Comparison of ENCODE assay signal across 1 cellular context in the genomic region with DNA sequence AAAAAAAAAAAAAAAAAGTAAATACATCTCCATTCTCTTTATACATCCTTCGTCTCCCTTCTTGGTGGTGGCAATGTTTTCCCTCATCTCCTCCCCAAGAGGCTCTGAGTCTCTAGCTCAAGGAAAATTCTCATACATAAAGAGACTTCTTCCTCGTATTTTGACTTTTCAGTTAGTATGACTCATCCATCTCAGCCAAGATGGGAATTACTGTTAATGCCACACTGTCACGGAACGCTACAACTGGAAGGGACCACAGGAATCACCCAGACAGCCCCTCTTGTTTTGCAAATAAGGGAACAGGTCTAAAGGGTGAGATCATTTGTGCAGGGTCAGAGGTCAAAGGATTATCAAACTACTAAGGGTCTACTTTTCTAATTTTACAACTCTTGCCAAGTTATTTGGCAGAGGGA.
TF ChIP-seq lines count a peak whose summit lies in the region.

No MANE protein-coding gene starts in this region.

TF ChIP-seq in HEK293, 187 proteins besides CTCF, POLR2A, EP300 and RAD21 (continued from another document and continues in another):
- no peak for TF ChIP-seq ZNF513 (tag by site-specific recombination; IDR thresholded peaks at IDR 0.05)
- TF ChIP-seq ZNF121 (tag by site-specific recombination; IDR thresholded peaks at IDR 0.05): no peak
- no peak for TF ChIP-seq ZBTB21 (tag by site-specific recombination; IDR thresholded peaks at IDR 0.05)
- no peak for TF ChIP-seq ZNF529 (tag by site-specific recombination; IDR thresholded peaks at IDR 0.05; ENCODE audit: insufficient replicate concordance)
- TF ChIP-seq ZNF341 (tag by site-specific recombination; IDR thresholded peaks at IDR 0.05; ENCODE audit: low read depth): no peak
- TF ChIP-seq FEZF1 (tag by site-specific recombination; IDR thresholded peaks at IDR 0.05): no peak
- no peak for TF ChIP-seq ZNF776 (tag by site-specific recombination; IDR thresholded peaks at IDR 0.05; ENCODE audit: borderline replicate concordance)
- no peak for TF ChIP-seq ZNF792 (tag by site-specific recombination; IDR thresholded peaks at IDR 0.05)
- no peak for TF ChIP-seq ZNF311 (tag by site-specific recombination; IDR thresholded peaks at IDR 0.05; ENCODE audit: borderline replicate concordance)
- no peak for TF ChIP-seq ZNF558 (tag by site-specific recombination; IDR thresholded peaks at IDR 0.05)
- no peak for TF ChIP-seq ZNF530 (tag by site-specific recombination; IDR thresholded peaks at IDR 0.05; ENCODE audit: low read depth)
- no peak for TF ChIP-seq KLF8 (tag by site-specific recombination; IDR thresholded peaks at IDR 0.05)
- no peak for TF ChIP-seq ZFP41 (tag by site-specific recombination; IDR thresholded peaks at IDR 0.05; ENCODE audit: borderline replicate concordance)
- TF ChIP-seq ZNF624 (tag by site-specific recombination; IDR thresholded peaks at IDR 0.05): no peak
- TF ChIP-seq ZNF701 (tag by site-specific recombination; IDR thresholded peaks at IDR 0.05): no peak
- TF ChIP-seq, protein P1, sequence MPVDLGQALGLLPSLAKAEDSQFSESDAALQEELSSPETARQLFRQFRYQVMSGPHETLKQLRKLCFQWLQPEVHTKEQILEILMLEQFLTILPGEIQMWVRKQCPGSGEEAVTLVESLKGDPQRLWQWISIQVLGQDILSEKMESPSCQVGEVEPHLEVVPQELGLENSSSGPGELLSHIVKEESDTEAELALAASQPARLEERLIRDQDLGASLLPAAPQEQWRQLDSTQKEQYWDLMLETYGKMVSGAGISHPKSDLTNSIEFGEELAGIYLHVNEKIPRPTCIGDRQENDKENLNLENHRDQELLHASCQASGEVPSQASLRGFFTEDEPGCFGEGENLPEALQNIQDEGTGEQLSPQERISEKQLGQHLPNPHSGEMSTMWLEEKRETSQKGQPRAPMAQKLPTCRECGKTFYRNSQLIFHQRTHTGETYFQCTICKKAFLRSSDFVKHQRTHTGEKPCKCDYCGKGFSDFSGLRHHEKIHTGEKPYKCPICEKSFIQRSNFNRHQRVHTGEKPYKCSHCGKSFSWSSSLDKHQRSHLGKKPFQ (tag by site-specific recombination; IDR thresholded peaks at IDR 0.05): no peak
- no peak for TF ChIP-seq SETDB1 (IDR thresholded peaks at IDR 0.05; ENCODE audit: insufficient read length, low read length)
- TF ChIP-seq, protein P2, sequence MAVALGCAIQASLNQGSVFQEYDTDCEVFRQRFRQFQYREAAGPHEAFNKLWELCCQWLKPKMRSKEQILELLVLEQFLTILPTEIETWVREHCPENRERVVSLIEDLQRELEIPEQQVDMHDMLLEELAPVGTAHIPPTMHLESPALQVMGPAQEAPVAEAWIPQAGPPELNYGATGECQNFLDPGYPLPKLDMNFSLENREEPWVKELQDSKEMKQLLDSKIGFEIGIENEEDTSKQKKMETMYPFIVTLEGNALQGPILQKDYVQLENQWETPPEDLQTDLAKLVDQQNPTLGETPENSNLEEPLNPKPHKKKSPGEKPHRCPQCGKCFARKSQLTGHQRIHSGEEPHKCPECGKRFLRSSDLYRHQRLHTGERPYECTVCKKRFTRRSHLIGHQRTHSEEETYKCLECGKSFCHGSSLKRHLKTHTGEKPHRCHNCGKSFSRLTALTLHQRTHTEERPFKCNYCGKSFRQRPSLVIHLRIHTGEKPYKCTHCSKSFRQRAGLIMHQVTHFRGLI (tag by site-specific recombination; IDR thresholded peaks at IDR 0.05): no peak
- TF ChIP-seq, protein P3, sequence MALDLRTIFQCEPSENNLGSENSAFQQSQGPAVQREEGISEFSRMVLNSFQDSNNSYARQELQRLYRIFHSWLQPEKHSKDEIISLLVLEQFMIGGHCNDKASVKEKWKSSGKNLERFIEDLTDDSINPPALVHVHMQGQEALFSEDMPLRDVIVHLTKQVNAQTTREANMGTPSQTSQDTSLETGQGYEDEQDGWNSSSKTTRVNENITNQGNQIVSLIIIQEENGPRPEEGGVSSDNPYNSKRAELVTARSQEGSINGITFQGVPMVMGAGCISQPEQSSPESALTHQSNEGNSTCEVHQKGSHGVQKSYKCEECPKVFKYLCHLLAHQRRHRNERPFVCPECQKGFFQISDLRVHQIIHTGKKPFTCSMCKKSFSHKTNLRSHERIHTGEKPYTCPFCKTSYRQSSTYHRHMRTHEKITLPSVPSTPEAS (tag by site-specific recombination; IDR thresholded peaks at IDR 0.05): no peak
- TF ChIP-seq ZNF561 (tag by site-specific recombination; IDR thresholded peaks at IDR 0.05; ENCODE audit: borderline replicate concordance): no peak
- no peak for TF ChIP-seq ZNF677 (tag by site-specific recombination; IDR thresholded peaks at IDR 0.05)
- no peak for TF ChIP-seq ZNF645 (tag by site-specific recombination; IDR thresholded peaks at IDR 0.05)
- TF ChIP-seq ZNF391 (tag by site-specific recombination; IDR thresholded peaks at IDR 0.05; ENCODE audit: borderline replicate concordance, low read depth): no peak
- no peak for TF ChIP-seq ZFP69B (tag by site-specific recombination; IDR thresholded peaks at IDR 0.05)
- no peak for TF ChIP-seq ZBTB44 (tag by site-specific recombination; IDR thresholded peaks at IDR 0.05)
- no peak for TF ChIP-seq ZNF423 (tag by site-specific recombination; IDR thresholded peaks at IDR 0.05)
- no peak for TF ChIP-seq ZNF184 (tag by site-specific recombination; IDR thresholded peaks at IDR 0.05)
- TF ChIP-seq, protein P4, sequence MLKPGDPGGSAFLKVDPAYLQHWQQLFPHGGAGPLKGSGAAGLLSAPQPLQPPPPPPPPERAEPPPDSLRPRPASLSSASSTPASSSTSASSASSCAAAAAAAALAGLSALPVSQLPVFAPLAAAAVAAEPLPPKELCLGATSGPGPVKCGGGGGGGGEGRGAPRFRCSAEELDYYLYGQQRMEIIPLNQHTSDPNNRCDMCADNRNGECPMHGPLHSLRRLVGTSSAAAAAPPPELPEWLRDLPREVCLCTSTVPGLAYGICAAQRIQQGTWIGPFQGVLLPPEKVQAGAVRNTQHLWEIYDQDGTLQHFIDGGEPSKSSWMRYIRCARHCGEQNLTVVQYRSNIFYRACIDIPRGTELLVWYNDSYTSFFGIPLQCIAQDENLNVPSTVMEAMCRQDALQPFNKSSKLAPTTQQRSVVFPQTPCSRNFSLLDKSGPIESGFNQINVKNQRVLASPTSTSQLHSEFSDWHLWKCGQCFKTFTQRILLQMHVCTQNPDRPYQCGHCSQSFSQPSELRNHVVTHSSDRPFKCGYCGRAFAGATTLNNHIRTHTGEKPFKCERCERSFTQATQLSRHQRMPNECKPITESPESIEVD (tag by site-specific recombination; IDR thresholded peaks at IDR 0.05): peak; percentile 93
- peak; percentile 69; the same call in 1 of the 2 replicates for TF ChIP-seq ZNF600 (tag by site-specific recombination; IDR thresholded peaks at IDR 0.05)
- TF ChIP-seq YY1 (tag by site-specific recombination; IDR thresholded peaks at IDR 0.05): no peak
- no peak for TF ChIP-seq ZNF274 (IDR thresholded peaks at IDR 0.05; ENCODE audit: low read length)
- TF ChIP-seq ZNF274 (tag by site-specific recombination; IDR thresholded peaks at IDR 0.05; ENCODE audit: borderline replicate concordance): no peak
- no peak for TF ChIP-seq HOXA7 (CRISPR knock-in tag; IDR thresholded peaks at IDR 0.05; ENCODE audit: borderline replicate concordance)
- peak; percentile 22; the same call in 1 of the 2 replicates for TF ChIP-seq PRDM1 (tag by site-specific recombination; IDR thresholded peaks at IDR 0.05)
- TF ChIP-seq ZNF830 (tag by site-specific recombination; IDR thresholded peaks at IDR 0.05; ENCODE audit: low read depth): no peak
- no peak for TF ChIP-seq REPIN1 (tag by site-specific recombination; IDR thresholded peaks at IDR 0.05; ENCODE audit: low read depth)
- TF ChIP-seq ZNF548 (tag by site-specific recombination; IDR thresholded peaks at IDR 0.05): no peak
- peak; percentile 60; the same call in 1 of the 2 replicates for TF ChIP-seq IKZF3 (tag by site-specific recombination; IDR thresholded peaks at IDR 0.05)
- TF ChIP-seq ZNF354C (tag by site-specific recombination; IDR thresholded peaks at IDR 0.05; ENCODE audit: borderline replicate concordance, low read depth): no peak
- no peak for TF ChIP-seq AEBP2 (tag by site-specific recombination; IDR thresholded peaks at IDR 0.05; ENCODE audit: borderline replicate concordance)
- TF ChIP-seq ZNF366 (tag by site-specific recombination; conservative IDR thresholded peaks at IDR 0.05): peak; percentile 54
- TF ChIP-seq SCRT1 (tag by site-specific recombination; IDR thresholded peaks at IDR 0.05; ENCODE audit: borderline replicate concordance): no peak
- peak; percentile 68; the same call in 1 of the 2 replicates for TF ChIP-seq ZBTB48 (tag by site-specific recombination; IDR thresholded peaks at IDR 0.05)
- TF ChIP-seq, protein P5, sequence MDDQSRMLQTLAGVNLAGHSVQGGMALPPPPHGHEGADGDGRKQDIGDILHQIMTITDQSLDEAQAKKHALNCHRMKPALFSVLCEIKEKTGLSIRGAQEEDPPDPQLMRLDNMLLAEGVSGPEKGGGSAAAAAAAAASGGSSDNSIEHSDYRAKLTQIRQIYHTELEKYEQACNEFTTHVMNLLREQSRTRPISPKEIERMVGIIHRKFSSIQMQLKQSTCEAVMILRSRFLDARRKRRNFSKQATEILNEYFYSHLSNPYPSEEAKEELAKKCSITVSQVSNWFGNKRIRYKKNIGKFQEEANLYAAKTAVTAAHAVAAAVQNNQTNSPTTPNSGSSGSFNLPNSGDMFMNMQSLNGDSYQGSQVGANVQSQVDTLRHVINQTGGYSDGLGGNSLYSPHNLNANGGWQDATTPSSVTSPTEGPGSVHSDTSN (CRISPR knock-in tag; IDR thresholded peaks at IDR 0.05): no peak
- no peak for TF ChIP-seq OVOL3 (tag by site-specific recombination; IDR thresholded peaks at IDR 0.05)
- no peak for TF ChIP-seq ZNF394 (tag by site-specific recombination; IDR thresholded peaks at IDR 0.05; ENCODE audit: borderline replicate concordance)
- TF ChIP-seq ZEB2 (tag by site-specific recombination; IDR thresholded peaks at IDR 0.05): peak; percentile 68; the same call in 1 of the 2 replicates
- no peak for TF ChIP-seq ZNF155 (tag by site-specific recombination; IDR thresholded peaks at IDR 0.05)
- no peak for TF ChIP-seq ZNF692 (tag by site-specific recombination; IDR thresholded peaks at IDR 0.05)
- no peak for TF ChIP-seq ZNF133 (tag by site-specific recombination; IDR thresholded peaks at IDR 0.05)
- no peak for TF ChIP-seq BCL6B (tag by site-specific recombination; IDR thresholded peaks at IDR 0.05)
